Comparison of ENCODE assay signal across 19 cellular contexts in genomic region chr2:64410673-64411072, GRCh38. TPM values are rescaled to one million over a fixed set of nuclear protein-coding genes. Genes with fewer than 3 reads are reported as not detected.
DNase-seq lines count a peak whose midpoint lies in the region; ATAC-seq and TF ChIP-seq lines count a peak whose summit lies in the region.
"Had no signal": no experiment of that assay in that cellular context is flagged by ENCODE, and none has a peak within 500 bp of the region (broad histone marks: within the 10 kb centered on the region; RNA-seq: fewer than 3 reads in every experiment).

No MANE protein-coding gene starts in this region.

- DNase-seq in activated CD4-positive, alpha-beta T cell treated with anti-CD3 and anti-CD28 coated beads for 48 hours = peak; percentile 20
- no peak for DNase-seq in activated CD4-positive, alpha-beta T cell treated with anti-CD3 and anti-CD28 coated beads, Interleukin-2, amount 50 U/mL, for 4 hours
- DNase-seq in NAMALWA (ENCODE audit: low spot score) (peak; percentile 49), islet precursor cell (peak; percentile 37), thyroid gland (no peak)
- DNase-seq: activated CD4-positive, alpha-beta T cell treated with anti-CD3 and anti-CD28 coated beads for 4 hours; activated T-cell treated with anti-CD3 and anti-CD28 coated beads, Interleukin-2, amount 50 U/mL, for 72 hours; caudate nucleus; CD8-positive, alpha-beta memory T cell; erythroblast; glutamatergic neuron; MG63; NCI-H1105 treated with DMSO at 0.1 percent for 48 hours; NCI-H187 treated with DMSO at 0.1 percent for 48 hours; NCI-H748 treated with DMSO at 0.1 percent for 48 hours; stimulated activated naive CD4-positive, alpha-beta T cell; SW 1271 had no signal

- no peak for TF ChIP-seq POLR2A in thyroid gland (IDR thresholded peaks at IDR 0.05)

- peaks cover 0 to 9% of the 10 kb centered on the region in 2 donors for H3K4me1 ChIP-seq in thyroid gland

- no peaks in the 10 kb centered on the region for H3K9me3 ChIP-seq in thyroid gland
- H3K9me3 ChIP-seq: MG63 had no signal

- no peaks in the 10 kb centered on the region for H3K36me3 ChIP-seq in thyroid gland
- H3K36me3 ChIP-seq: MG63 had no signal

- no peak overlapping the region for H3K4me3 ChIP-seq in thyroid gland (replicated peaks in 1 of 3)
- H3K4me3 ChIP-seq: MG63 had no signal

- 89 to 94% methylated on average over 1 of the region's 1 CpG for WGBS in thyroid gland, 2 donors

- no peak for TF ChIP-seq CTCF in thyroid gland (IDR thresholded peaks at IDR 0.05)

- ATAC-seq in GM18520 (IDR thresholded peaks at IDR 0.05; ENCODE audit: unreplicated experiment) = peak; percentile 75
- no peak for ATAC-seq in GM19395 (IDR thresholded peaks at IDR 0.05; ENCODE audit: unreplicated experiment)

- H3K27ac ChIP-seq in thyroid gland = no peak overlapping the region

- intact Hi-C loops in thyroid gland (cut with DNase I) = no loop called here

- H3K27me3 ChIP-seq in thyroid gland = no peaks in the 10 kb centered on the region
- H3K27me3 ChIP-seq: MG63 had no signal

RNA-seq across cellular contexts. Expression of gene LGALSL, which starts 43.3 kb away (rescaled TPM):
- 10 to 100 TPM in 2 of 4 donors, 1 to 10 TPM in 2; 8.1 to 13.0 (median 10.4) TPM for total RNA-seq in thyroid gland

Comparison
In these comparisons a context has a peak if more than half of its experiments do, and no peak if none do; other contexts are left out.
1. DNase-seq: peak in activated CD4-positive, alpha-beta T cell treated with anti-CD3 and anti-CD28 coated beads for 48 hours (single experiment), NAMALWA (single experiment) and islet precursor cell (single experiment); none in activated CD4-positive, alpha-beta T cell treated with anti-CD3 and anti-CD28 coated beads, Interleukin-2, amount 50 U/mL, for 4 hours (0 of 2) and thyroid gland (0 of 2).